10 cellular contexts compared by ENCODE assay signal in the genomic region with DNA sequence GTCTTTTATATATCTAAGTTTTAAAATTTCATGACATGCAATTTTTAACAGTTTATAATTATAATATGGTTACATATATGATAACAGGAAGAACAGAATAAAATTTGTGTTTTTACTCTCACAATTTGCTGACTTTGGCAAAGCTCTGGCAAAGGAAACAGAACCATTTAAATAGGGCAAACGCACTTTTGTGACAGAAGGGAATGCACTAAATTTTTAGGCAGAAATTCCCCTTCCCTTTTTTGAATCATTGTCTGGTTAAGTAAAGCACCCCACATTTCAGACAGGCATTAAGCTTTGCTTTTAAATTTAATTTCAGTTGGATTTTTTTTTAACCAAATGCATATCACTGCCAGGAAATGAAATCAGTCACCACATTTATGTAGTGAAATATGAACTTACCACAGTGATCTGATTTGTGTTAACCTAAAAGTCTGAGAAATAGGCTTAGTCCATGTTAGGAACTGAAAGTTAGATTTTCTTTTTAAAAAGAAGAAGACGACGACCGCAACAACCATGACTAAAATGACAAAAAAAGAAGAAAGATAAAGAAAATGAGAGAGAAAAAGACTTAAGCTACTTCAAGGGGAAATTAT. TPM values are rescaled to one million over a fixed set of nuclear protein-coding genes. Genes with fewer than 3 reads are reported as not detected.
DNase-seq lines count a peak whose midpoint lies in the region; ATAC-seq and TF ChIP-seq lines count a peak whose summit lies in the region.
"Had no signal": no experiment of that assay in that cellular context is flagged by ENCODE, and none has a peak within 500 bp of the region (broad histone marks: within the 10 kb centered on the region; RNA-seq: fewer than 3 reads in every experiment).

No MANE protein-coding gene starts in this region.

- peaks cover 40% of the 10 kb centered on the region for H3K36me3 Mint-ChIP-seq in activated CD4-positive, alpha-beta T cell treated with anti-CD3 and anti-CD28 coated beads, Interleukin-2, amount 10 ng/mL, durations not matched to agents 24 days and 14 days (ENCODE audit: low read depth)
- H3K36me3 Mint-ChIP-seq in activated CD8-positive, alpha-beta T cell treated with anti-CD3 and anti-CD28 coated beads for 36 hours (ENCODE audit: low read depth): peaks cover 44% of the 10 kb centered on the region

- peak overlapping the region; percentile 79 for H3K27ac Mint-ChIP-seq in activated CD4-positive, alpha-beta T cell treated with anti-CD3 and anti-CD28 coated beads, Interleukin-2, amount 10 ng/mL, durations not matched to agents 24 days and 14 days
- H3K27ac Mint-ChIP-seq in activated CD8-positive, alpha-beta T cell treated with anti-CD3 and anti-CD28 coated beads for 36 hours: peak overlapping the region; percentile 89

- CTCF ChIA-PET in activated CD8-positive, alpha-beta T cell treated with anti-CD3 and anti-CD28 coated beads for 36 hours (lab: Charles Lee): interaction anchor here (1.2 to 3.1 kb wide), 5 partner anchors 10 to 141 kb away, joined by 4 to 18 read pairs (median 5); a partner anchor contains a TSS

- DNase-seq in activated CD4-positive, alpha-beta T cell treated with anti-CD3 and anti-CD28 coated beads, Interleukin-2, amount 10 ng/mL, durations not matched to agents 24 days and 14 days: no peak
- DNase-seq in activated CD4-positive, alpha-beta T cell treated with anti-CD3 and anti-CD28 coated beads for 48 hours: no peak
- peak; percentile 41 for DNase-seq in activated CD8-positive, alpha-beta T cell treated with anti-CD3 and anti-CD28 coated beads for 36 hours
- no peak for DNase-seq in stimulated activated naive CD8-positive, alpha-beta T cell treated with anti-CD3 and anti-CD28 coated beads, Interleukin-15, Interleukin-2, amounts not matched to agents 100 U/mL and 50 U/mL, for 24 hours
- DNase-seq in stimulated activated CD4-positive, alpha-beta T cell treated with anti-CD3 and anti-CD28 coated beads, Interleukin-4, amount 100 ng/mL, for 24 hours: no peak
- no peak for DNase-seq in coronary artery (ENCODE audit: low spot score)
- no peak for DNase-seq in globus pallidus (ENCODE audit: low spot score)

- H3K4me3 Mint-ChIP-seq in activated CD4-positive, alpha-beta T cell treated with anti-CD3 and anti-CD28 coated beads, Interleukin-2, amount 10 ng/mL, durations not matched to agents 24 days and 14 days: peak overlapping the region; percentile 68
- peak overlapping the region; percentile 58 for H3K4me3 Mint-ChIP-seq in activated CD8-positive, alpha-beta T cell treated with anti-CD3 and anti-CD28 coated beads for 36 hours

- H3K4me1 Mint-ChIP-seq in activated CD4-positive, alpha-beta T cell treated with anti-CD3 and anti-CD28 coated beads, Interleukin-2, amount 10 ng/mL, durations not matched to agents 24 days and 14 days: peaks cover 57% of the 10 kb centered on the region
- H3K4me1 Mint-ChIP-seq in activated CD8-positive, alpha-beta T cell treated with anti-CD3 and anti-CD28 coated beads for 36 hours (ENCODE audit: low read depth): peaks cover 74% of the 10 kb centered on the region

- no peak for TF ChIP-seq CTCF in activated CD8-positive, alpha-beta T cell treated with anti-CD3 and anti-CD28 coated beads for 36 hours (IDR thresholded peaks at IDR 0.05)
- no peak for TF ChIP-seq CTCF in coronary artery (IDR thresholded peaks at IDR 0.05)

- peak; percentile 44 for ATAC-seq in HG02973 (IDR thresholded peaks at IDR 0.05; ENCODE audit: unreplicated experiment)
- peak; percentile 76 for ATAC-seq in activated CD8-positive, alpha-beta T cell treated with anti-CD3 and anti-CD28 coated beads for 36 hours
- peak; percentile 72 for ATAC-seq in stimulated activated naive CD8-positive, alpha-beta T cell treated with anti-CD3 and anti-CD28 coated beads, Interleukin-15, Interleukin-2, amounts not matched to agents 100 U/mL and 50 U/mL, for 24 hours
- ATAC-seq: HepG2, Panc1 had no signal

- no peaks in the 10 kb centered on the region for H3K9me3 Mint-ChIP-seq in activated CD4-positive, alpha-beta T cell treated with anti-CD3 and anti-CD28 coated beads, Interleukin-2, amount 10 ng/mL, durations not matched to agents 24 days and 14 days
- no peaks in the 10 kb centered on the region for H3K9me3 Mint-ChIP-seq in activated CD8-positive, alpha-beta T cell treated with anti-CD3 and anti-CD28 coated beads for 36 hours

- H3K4me3 ChIP-seq in coronary artery: no peak overlapping the region

- H3K27me3 Mint-ChIP-seq in activated CD4-positive, alpha-beta T cell treated with anti-CD3 and anti-CD28 coated beads, Interleukin-2, amount 10 ng/mL, durations not matched to agents 24 days and 14 days: no peaks in the 10 kb centered on the region
- no peaks in the 10 kb centered on the region for H3K27me3 Mint-ChIP-seq in activated CD8-positive, alpha-beta T cell treated with anti-CD3 and anti-CD28 coated beads for 36 hours

- intact Hi-C loops in activated CD4-positive, alpha-beta T cell treated with anti-CD3 and anti-CD28 coated beads, Interleukin-2, amount 10 ng/mL, durations not matched to agents 24 days and 14 days (cut with micrococcal nuclease): loop anchor here (1.0 to 2.0 kb wide), 5 partner anchors 8 to 136 kb away; no protein-coding TSS in a partner anchor
- intact Hi-C loops in activated CD8-positive, alpha-beta T cell treated with anti-CD3 and anti-CD28 coated beads for 36 hours (cut with micrococcal nuclease): loop anchor here (1.0 to 2.0 kb wide), 2 partner anchors 14 to 26 kb away; no protein-coding TSS in a partner anchor

- no peak overlapping the region for H3K27ac ChIP-seq in coronary artery

- POLR2A ChIA-PET in activated CD8-positive, alpha-beta T cell treated with anti-CD3 and anti-CD28 coated beads for 36 hours (lab: Charles Lee): interaction anchor here (0.7 to 1.9 kb wide), 8 partner anchors 11 to 56 kb away, joined by 3 to 6 read pairs (median 3); a partner anchor contains a TSS

RNA-seq across cellular contexts. Expression of a gene that starts 10.8 kb away (rescaled TPM):
- total RNA-seq in activated CD4-positive, alpha-beta T cell treated with anti-CD3 and anti-CD28 coated beads, Interleukin-2, amount 10 ng/mL, durations not matched to agents 24 days and 14 days: 36.8 and 37.1 TPM in 2 replicates
- 10 to 100 TPM in 1 of 2 experiments, 1 to 10 TPM in 1; 8.6 to 10.0 TPM for total RNA-seq in activated CD8-positive, alpha-beta T cell treated with anti-CD3 and anti-CD28 coated beads for 36 hours
- total RNA-seq: HepG2 had no signal

RNA-seq across cellular contexts. Expression of a gene that starts 38.2 kb away (rescaled TPM):
- total RNA-seq in activated CD4-positive, alpha-beta T cell treated with anti-CD3 and anti-CD28 coated beads, Interleukin-2, amount 10 ng/mL, durations not matched to agents 24 days and 14 days: 5.9 and 6.3 TPM in 2 replicates
- total RNA-seq in activated CD8-positive, alpha-beta T cell treated with anti-CD3 and anti-CD28 coated beads for 36 hours: 10 to 100 TPM; 11.4 to 11.6 TPM
- total RNA-seq: HepG2 had no signal
